6 cellular contexts compared by ENCODE assay signal in the genomic region with DNA sequence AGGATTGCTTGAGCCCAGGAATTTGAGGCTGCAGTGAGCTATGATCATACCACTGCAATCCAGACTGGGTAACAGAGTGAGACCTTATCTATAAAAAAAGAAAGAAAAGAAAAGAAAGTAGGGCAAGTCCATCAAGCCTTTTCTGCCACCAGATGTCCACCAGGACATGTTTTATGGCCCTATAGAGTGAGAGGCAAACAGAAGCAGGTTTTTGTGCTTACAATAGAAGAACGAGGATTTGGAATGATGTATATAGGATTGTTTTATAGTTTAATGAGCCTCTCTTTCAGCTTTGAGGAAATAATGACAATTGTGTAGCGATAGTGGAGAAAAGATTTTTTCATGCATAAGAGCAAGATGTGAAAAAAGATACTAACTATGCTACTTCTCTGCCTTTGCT.
"Had no signal": no experiment of that assay in that cellular context is flagged by ENCODE, and none has a peak within 500 bp of the region (broad histone marks: within the 10 kb centered on the region; RNA-seq: fewer than 3 reads in every experiment).

No MANE protein-coding gene starts in this region.

- H3K27ac ChIP-seq: GM23248 had no signal

- H3K9ac ChIP-seq: GM23248 had no signal

- DNase-seq: GM23248, GOT3, H9, HCEC 1CT, IMR-90 had no signal

- H3K4me3 ChIP-seq: GM23248, K562 had no signal

- ATAC-seq: K562 had no signal
